21 cellular contexts compared by ENCODE assay signal in the genomic region with DNA sequence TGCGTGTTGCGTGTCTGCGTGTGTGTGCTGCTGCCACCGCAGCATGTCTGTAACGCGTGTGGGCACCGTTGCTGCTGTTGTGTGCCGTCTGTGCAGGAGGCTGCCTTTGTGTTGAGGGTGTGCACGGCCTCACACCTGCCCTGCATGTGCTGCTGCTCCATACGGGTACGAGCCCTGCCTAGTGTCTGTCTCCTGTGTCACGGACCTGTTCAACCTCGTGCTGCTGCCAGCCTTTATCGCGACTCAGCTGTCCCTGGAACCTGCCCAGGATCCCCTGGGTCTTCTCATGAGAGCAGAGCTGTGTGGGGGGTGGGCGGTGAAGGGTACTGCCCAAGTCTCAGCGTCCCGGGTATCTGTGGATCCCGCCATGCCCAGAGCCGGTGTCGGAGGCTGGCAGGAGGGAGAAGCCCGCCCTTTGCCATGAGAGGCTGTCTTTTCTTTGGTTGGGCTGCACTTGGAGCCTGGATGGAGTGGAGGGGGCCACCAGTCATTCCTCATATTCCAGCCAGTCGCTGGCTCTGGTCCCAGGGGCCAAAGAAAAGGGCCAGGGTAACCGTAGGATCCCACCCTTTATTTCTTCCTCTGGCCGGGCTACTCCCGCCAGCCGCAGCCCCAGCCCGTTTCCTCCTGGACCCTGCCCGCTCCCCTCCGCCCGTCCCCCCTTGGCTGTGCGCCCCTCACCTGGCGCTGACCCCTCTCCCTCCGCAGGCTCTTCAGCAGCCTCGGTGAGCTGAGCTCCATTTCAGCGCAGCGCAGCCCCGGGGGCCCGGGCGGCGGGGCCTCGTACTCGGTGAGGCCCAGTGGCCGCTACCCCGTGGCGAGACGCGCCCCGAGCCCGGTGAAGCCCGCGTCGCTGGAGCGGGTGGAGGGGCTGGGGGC. TPM values are rescaled to one million over a fixed set of nuclear protein-coding genes. Genes with fewer than 3 reads are reported as not detected.
DNase-seq lines count a peak whose midpoint lies in the region; ATAC-seq and TF ChIP-seq lines count a peak whose summit lies in the region.
"Had no signal": no experiment of that assay in that cellular context is flagged by ENCODE, and none has a peak within 500 bp of the region (broad histone marks: within the 10 kb centered on the region; RNA-seq: fewer than 3 reads in every experiment).

No MANE protein-coding gene starts in this region.

- CTCF ChIA-PET in PC-9 (lab: Charles Lee), result no interaction called here

- H4K8ac ChIP-seq in neuronal stem cell (ENCODE audit: low read depth, low read length), result no peak overlapping the region

- H3K79me2 ChIP-seq in PC-9 (ENCODE audit: low read depth), result no peaks in the 10 kb centered on the region
- H3K79me2 ChIP-seq: parathyroid adenoma had no signal

- peaks cover 4% of the 10 kb centered on the region; the same call in 1 of the 2 replicates for H4K20me1 ChIP-seq in PC-9 (ENCODE audit: insufficient read depth)

- H3K27ac ChIP-seq in neuronal stem cell (replicated peaks; ENCODE audit: low read length) (no peak overlapping the region), aorta (ENCODE audit: low read depth in 1 of 2, low read length in 2 of 2) (no peak overlapping the region), PC-9 (no peak overlapping the region)
- H3K27ac ChIP-seq: ascending aorta, parathyroid adenoma, skin epidermis, thyroid gland had no signal

- POLR2A ChIA-PET in activated naive CD8-positive, alpha-beta T cell treated with anti-CD3 and anti-CD28 coated beads, Interleukin-2, amount 10 ng/mL, durations not matched to agents 7 days and 5 days (lab: Charles Lee), result no interaction called here
- POLR2A ChIA-PET in PC-9 (lab: Charles Lee; ENCODE audit: unreplicated experiment), result no interaction called here

- intact Hi-C loops in Right ventricle myocardium superior (cut with DNase I), result no loop called here
- intact Hi-C loops in aorta (cut with DNase I), result no loop called here
- intact Hi-C loops in PC-9 (cut with micrococcal nuclease; ENCODE audit: unreplicated experiment), result no loop called here

- peak overlapping the region; percentile 50 for H3K9ac ChIP-seq in neuronal stem cell (ENCODE audit: low read depth, low read length, poor library complexity)
- H3K9ac ChIP-seq: parathyroid adenoma had no signal

- H3K4me3 ChIP-seq in neuronal stem cell (ENCODE audit: low read length in 2 of 2) (no peak overlapping the region), aorta (ENCODE audit: low read length in 2 of 2) (no peak overlapping the region), PC-9 (no peak overlapping the region)
- H3K4me3 ChIP-seq: ascending aorta, skin epidermis, thyroid gland had no signal

- no peak overlapping the region for H3K4ac ChIP-seq in neuronal stem cell (ENCODE audit: low read length)

- H3K27me3 Mint-ChIP-seq in activated naive CD8-positive, alpha-beta T cell treated with anti-CD3 and anti-CD28 coated beads, Interleukin-2, amount 10 ng/mL, durations not matched to agents 7 days and 5 days, result no peaks in the 10 kb centered on the region
- H3K27me3 Mint-ChIP-seq in activated naive CD8-positive, alpha-beta T cell treated with anti-CD3 and anti-CD28 coated beads for 36 hours, result no peaks in the 10 kb centered on the region
- H3K27me3 Mint-ChIP-seq: activated CD8-positive, alpha-beta memory T cell treated with anti-CD3 and anti-CD28 coated beads, Interleukin-2, amount 10 ng/mL, durations not matched to agents 7 days and 5 days had no signal

- no TSS peak for BruUV-seq in PC-9 (replicated peaks; lab: Mats Ljungman, UMichigan)

- H3F3A ChIP-seq in PC-9 (ENCODE audit: insufficient read depth, low read depth), result no peaks in the 10 kb centered on the region

- H3K27me3 ChIP-seq in neuronal stem cell (ENCODE audit: control insufficient read depth in 3 of 3, insufficient read depth in 3 of 3, low read depth in 1 of 3, low read length in 3 of 3), result peaks cover 0 to 21% (median 0%) of the 10 kb centered on the region in 3 experiments
- H3K27me3 ChIP-seq in aorta (ENCODE audit: control insufficient read depth in 1 of 2, insufficient read depth in 2 of 2, low read length in 1 of 2), result no peaks in the 10 kb centered on the region
- no peaks in the 10 kb centered on the region for H3K27me3 ChIP-seq in PC-9 (ENCODE audit: insufficient read depth, low read depth)
- H3K27me3 ChIP-seq: ascending aorta, thyroid gland had no signal

- no peak for TF ChIP-seq CTCF in PC-9 (conservative IDR thresholded peaks at IDR 0.05)

- H3K23ac ChIP-seq in neuronal stem cell (ENCODE audit: low read depth, low read length, poor library complexity), result peak overlapping the region; percentile 21

- peak overlapping the region; percentile 44 for H3K18ac ChIP-seq in neuronal stem cell (ENCODE audit: low read length)

- H3K14ac ChIP-seq in neuronal stem cell (ENCODE audit: low read length), result peak overlapping the region; percentile 77

- H2BK12ac ChIP-seq in neuronal stem cell (ENCODE audit: low read length), result peak overlapping the region; percentile 47

- no peak for ATAC-seq in activated naive CD8-positive, alpha-beta T cell treated with anti-CD3 and anti-CD28 coated beads, Interleukin-2, amount 10 ng/mL, durations not matched to agents 7 days and 5 days (ENCODE audit: low read depth)
- no peak for ATAC-seq in Right ventricle myocardium superior (ENCODE audit: poor library complexity)
- ATAC-seq in aorta (ENCODE audit: low FRiP score), result no peak
- ATAC-seq: activated CD8-positive, alpha-beta memory T cell treated with anti-CD3 and anti-CD28 coated beads, Interleukin-2, amount 10 ng/mL, durations not matched to agents 7 days and 5 days; T-helper 17 cell had no signal

- H2AFZ ChIP-seq in neuronal stem cell (ENCODE audit: low read length) (no peak overlapping the region), PC-9 (no peak overlapping the region)
- H2AFZ ChIP-seq: parathyroid adenoma had no signal

- H4K91ac ChIP-seq in neuronal stem cell (ENCODE audit: low read depth, low read length, poor library complexity), result no peak overlapping the region

- no peaks in the 10 kb centered on the region for H3K9me2 ChIP-seq in PC-9 (ENCODE audit: insufficient read depth)

- H3K4me1 Mint-ChIP-seq in activated naive CD8-positive, alpha-beta T cell treated with anti-CD3 and anti-CD28 coated beads, Interleukin-2, amount 10 ng/mL, durations not matched to agents 7 days and 5 days, result no peaks in the 10 kb centered on the region
- H3K4me1 Mint-ChIP-seq in activated naive CD8-positive, alpha-beta T cell treated with anti-CD3 and anti-CD28 coated beads for 36 hours, result no peaks in the 10 kb centered on the region

- peak overlapping the region; percentile 49 for H2BK5ac ChIP-seq in neuronal stem cell (ENCODE audit: low read length)

- H2BK15ac ChIP-seq in neuronal stem cell (ENCODE audit: low read length), result peak overlapping the region; percentile 49

- peak overlapping the region; percentile 53 for H2AK5ac ChIP-seq in neuronal stem cell (ENCODE audit: low read depth, low read length)

- H3K9me3 Mint-ChIP-seq in activated naive CD8-positive, alpha-beta T cell treated with anti-CD3 and anti-CD28 coated beads, Interleukin-2, amount 10 ng/mL, durations not matched to agents 7 days and 5 days, result no peaks in the 10 kb centered on the region
- no peaks in the 10 kb centered on the region for H3K9me3 Mint-ChIP-seq in activated naive CD8-positive, alpha-beta T cell treated with anti-CD3 and anti-CD28 coated beads for 36 hours

- no peak overlapping the region for H3K4me3 Mint-ChIP-seq in activated naive CD8-positive, alpha-beta T cell treated with anti-CD3 and anti-CD28 coated beads, Interleukin-2, amount 10 ng/mL, durations not matched to agents 7 days and 5 days
- no peak overlapping the region for H3K4me3 Mint-ChIP-seq in activated naive CD8-positive, alpha-beta T cell treated with anti-CD3 and anti-CD28 coated beads for 36 hours
- H3K4me3 Mint-ChIP-seq: activated CD8-positive, alpha-beta memory T cell treated with anti-CD3 and anti-CD28 coated beads, Interleukin-2, amount 10 ng/mL, durations not matched to agents 7 days and 5 days; T-helper 17 cell had no signal

- peak; percentile 15 for DNase-seq in activated naive CD8-positive, alpha-beta T cell treated with anti-CD3 and anti-CD28 coated beads, Interleukin-2, amount 10 ng/mL, durations not matched to agents 7 days and 5 days
- no peak for DNase-seq in activated naive CD8-positive, alpha-beta T cell treated with anti-CD3 and anti-CD28 coated beads for 36 hours
- peak; percentile 39 for DNase-seq in Right ventricle myocardium superior
- no peak for DNase-seq in neuronal stem cell (ENCODE audit: low spot score)
- DNase-seq in aorta, result peak; percentile 33 to 72
- no peak for DNase-seq in NCI-H146 treated with DMSO at 0.1 percent for 48 hours (lab: John Stamatoyannopoulos, UW; ENCODE audit: unreplicated experiment)
- DNase-seq in PC-9, result no peak
- no peak for DNase-seq in NCI-H1436 (lab: John Stamatoyannopoulos, UW)
- DNase-seq: ACHN; activated CD4-positive, CD25-positive, alpha-beta regulatory T cell; activated CD8-positive, alpha-beta memory T cell treated with anti-CD3 and anti-CD28 coated beads, Interleukin-2, amount 10 ng/mL, durations not matched to agents 7 days and 5 days; activated gamma-delta T cell; hypothalamus; kidney glomerular epithelial cell; NCI-H1417 treated with DMSO at 0.1 percent for 48 hours; NCI-H2227 treated with DMSO at 0.1 percent for 48 hours; T-helper 17 cell; thyroid gland had no signal

- no peak overlapping the region for H3K27ac Mint-ChIP-seq in activated naive CD8-positive, alpha-beta T cell treated with anti-CD3 and anti-CD28 coated beads, Interleukin-2, amount 10 ng/mL, durations not matched to agents 7 days and 5 days
- H3K27ac Mint-ChIP-seq in activated naive CD8-positive, alpha-beta T cell treated with anti-CD3 and anti-CD28 coated beads for 36 hours, result no peak overlapping the region
- H3K27ac Mint-ChIP-seq: activated CD8-positive, alpha-beta memory T cell treated with anti-CD3 and anti-CD28 coated beads, Interleukin-2, amount 10 ng/mL, durations not matched to agents 7 days and 5 days; T-helper 17 cell had no signal

- no peak overlapping the region for H3K4me2 ChIP-seq in neuronal stem cell (ENCODE audit: insufficient read depth, low read length, poor library complexity, severe bottlenecking)
- no peak overlapping the region for H3K4me2 ChIP-seq in PC-9

- peaks cover 7% of the 10 kb centered on the region for H3K79me1 ChIP-seq in neuronal stem cell (ENCODE audit: low read depth, low read length)

- peaks cover 0 to 9% of the 10 kb centered on the region in 2 donors for H3K4me1 ChIP-seq in neuronal stem cell (ENCODE audit: control insufficient read depth in 2 of 2, insufficient read depth in 1 of 2, low read depth in 1 of 2, low read length in 2 of 2)
- no peaks in the 10 kb centered on the region for H3K4me1 ChIP-seq in aorta (ENCODE audit: control insufficient read depth in 1 of 2, insufficient read depth in 2 of 2, low read length in 2 of 2)
- no peaks in the 10 kb centered on the region for H3K4me1 ChIP-seq in PC-9 (replicated peaks; ENCODE audit: insufficient read depth)
- H3K4me1 ChIP-seq: ascending aorta, parathyroid adenoma had no signal

- H3K9me3 ChIP-seq in neuronal stem cell (replicated peaks in 1 of 2; ENCODE audit: control insufficient read depth in 2 of 2, insufficient read depth in 1 of 2, low read depth in 1 of 2, low read length in 2 of 2), result no peaks in the 10 kb centered on the region
- no peaks in the 10 kb centered on the region for H3K9me3 ChIP-seq in aorta (ENCODE audit: control insufficient read depth, low read length)
- H3K9me3 ChIP-seq in PC-9 (ENCODE audit: insufficient read depth, low read depth), result no peaks in the 10 kb centered on the region
- H3K9me3 ChIP-seq: ascending aorta, thyroid gland had no signal

- no peaks in the 10 kb centered on the region for H3K36me3 Mint-ChIP-seq in activated naive CD8-positive, alpha-beta T cell treated with anti-CD3 and anti-CD28 coated beads, Interleukin-2, amount 10 ng/mL, durations not matched to agents 7 days and 5 days
- H3K36me3 Mint-ChIP-seq in activated naive CD8-positive, alpha-beta T cell treated with anti-CD3 and anti-CD28 coated beads for 36 hours, result no peaks in the 10 kb centered on the region
- H3K36me3 Mint-ChIP-seq: activated CD8-positive, alpha-beta memory T cell treated with anti-CD3 and anti-CD28 coated beads, Interleukin-2, amount 10 ng/mL, durations not matched to agents 7 days and 5 days had no signal

- H3K36me3 ChIP-seq in neuronal stem cell (replicated peaks in 1 of 2; ENCODE audit: control insufficient read depth in 2 of 2, insufficient read depth in 2 of 2, low read length in 2 of 2) (peaks cover 12 to 36% of the 10 kb centered on the region in 2 donors), aorta (ENCODE audit: control insufficient read depth in 1 of 2, insufficient read depth in 2 of 2, low read length in 1 of 2) (no peaks in the 10 kb centered on the region), PC-9 (ENCODE audit: low read depth) (no peaks in the 10 kb centered on the region)
- H3K36me3 ChIP-seq: ascending aorta, thyroid gland had no signal

- no peak overlapping the region for H2BK120ac ChIP-seq in neuronal stem cell (ENCODE audit: low read depth, low read length)

- no CpG with 5 or more reads among the region's 54 CpGs for WGBS in neuronal stem cell (ENCODE audit: extremely low coverage in 2 of 2, insufficient read length in 2 of 2, insufficient replicate concordance in 1 of 2), 2 donors
- WGBS in aorta, 2 donors, result 35 to 37% methylated on average over 47 to 54 of the region's 54 CpGs

RNA-seq across cellular contexts. Expression of a gene that starts 7.8 kb away (rescaled TPM):
- total RNA-seq in activated naive CD8-positive, alpha-beta T cell treated with anti-CD3 and anti-CD28 coated beads, Interleukin-2, amount 10 ng/mL, durations not matched to agents 7 days and 5 days, result not detected
- total RNA-seq in activated naive CD8-positive, alpha-beta T cell treated with anti-CD3 and anti-CD28 coated beads for 36 hours, result not detected
- total RNA-seq in Right ventricle myocardium superior (0.43 TPM), aorta (1 to 10 TPM; 1.6 to 1.8 TPM), PC-9 (2021) (0.28 TPM in 1 of 2 replicates, not detected in the other)
- polyA plus RNA-seq in neuronal stem cell (2013, experiment 1 of 2), result 0.61 TPM
- 0.48 TPM for polyA plus RNA-seq in neuronal stem cell (2013, experiment 2 of 2)
- polyA plus RNA-seq in aorta, result not detected
- total RNA-seq: activated CD8-positive, alpha-beta memory T cell treated with anti-CD3 and anti-CD28 coated beads, Interleukin-2, amount 10 ng/mL, durations not matched to agents 7 days and 5 days; ascending aorta; T-helper 17 cell had no signal

RNA-seq across cellular contexts. Expression of a gene that starts 53.2 kb away (rescaled TPM):
- total RNA-seq in activated naive CD8-positive, alpha-beta T cell treated with anti-CD3 and anti-CD28 coated beads, Interleukin-2, amount 10 ng/mL, durations not matched to agents 7 days and 5 days, result 10 to 100 TPM; 38.4 to 41.0 TPM
- total RNA-seq in activated naive CD8-positive, alpha-beta T cell treated with anti-CD3 and anti-CD28 coated beads for 36 hours, result 10 to 100 TPM; 21.1 to 25.2 TPM
- 9.7 TPM for total RNA-seq in Right ventricle myocardium superior
- polyA plus RNA-seq in neuronal stem cell (2013, experiment 1 of 2), result 26.7 TPM
- 27.6 TPM for polyA plus RNA-seq in neuronal stem cell (2013, experiment 2 of 2)
- 10 to 100 TPM; 15.7 to 28.0 TPM for total RNA-seq in aorta
- 10 to 100 TPM; 11.1 to 27.6 TPM for polyA plus RNA-seq in aorta
- total RNA-seq in PC-9 (2021), result 44.0 and 48.4 TPM in 2 replicates

RNA-seq across cellular contexts. Expression of a gene that starts 57.6 kb away (rescaled TPM):
- total RNA-seq in activated naive CD8-positive, alpha-beta T cell treated with anti-CD3 and anti-CD28 coated beads, Interleukin-2, amount 10 ng/mL, durations not matched to agents 7 days and 5 days, result under 1 TPM in 1 of 2 experiments, not detected in 1; 0.06 TPM
- total RNA-seq in activated naive CD8-positive, alpha-beta T cell treated with anti-CD3 and anti-CD28 coated beads for 36 hours, result under 1 TPM; 0.27 to 0.30 TPM
- 19.3 TPM for total RNA-seq in Right ventricle myocardium superior
- polyA plus RNA-seq in neuronal stem cell (2013, experiment 1 of 2), result 9.8 TPM
- 9.9 TPM for polyA plus RNA-seq in neuronal stem cell (2013, experiment 2 of 2)
- 10 to 100 TPM; 48.6 to 62.9 TPM for total RNA-seq in aorta
- polyA plus RNA-seq in aorta, result 1 to 10 TPM in 1 of 2 donors, under 1 TPM in 1; 0.63 to 3.2 TPM
- total RNA-seq in PC-9 (2021), result 5.8 and 7.6 TPM in 2 replicates

Comparison
In these comparisons a context has a peak if more than half of its experiments do, and no peak if none do; other contexts are left out.
1. DNase-seq: peak in activated naive CD8-positive, alpha-beta T cell treated with anti-CD3 and anti-CD28 coated beads, Interleukin-2, amount 10 ng/mL, durations not matched to agents 7 days and 5 days (single experiment), Right ventricle myocardium superior (single experiment) and aorta (2 of 2); none in activated naive CD8-positive, alpha-beta T cell treated with anti-CD3 and anti-CD28 coated beads for 36 hours (single experiment), neuronal stem cell (single experiment), NCI-H146 treated with DMSO at 0.1 percent for 48 hours (single experiment), PC-9 (0 of 2) and NCI-H1436 (single experiment).